ENCODE assay signal across 27 cellular contexts in genomic region chr18:41543815-41544214, GRCh38.
"Had no signal": no experiment of that assay in that cellular context is flagged by ENCODE, and none has a peak within 500 bp of the region (broad histone marks: within the 10 kb centered on the region; RNA-seq: fewer than 3 reads in every experiment).

No MANE protein-coding gene starts in this region.

- DNase-seq: colonic mucosa; effector CD8-positive, alpha-beta T cell; endodermal cell; esophagus squamous epithelium; foreskin fibroblast; gastrocnemius medialis; head of caudate nucleus; mucosa of descending colon; naive B cell; stimulated activated CD4-positive, alpha-beta T cell treated with anti-CD3 and anti-CD28 coated beads, Interleukin-12 subunit alpha, Interleukin-12 subunit beta, amount 100 ng/mL, for 4 hours; stimulated activated CD4-positive, alpha-beta T cell treated with anti-CD3 and anti-CD28 coated beads, Interleukin-1b, Interleukin-23, amount 100 ng/mL, for 48 hours; stimulated activated CD4-positive, alpha-beta T cell treated with anti-CD3 and anti-CD28 coated beads, Interleukin-4, amount 100 ng/mL, for 1 hour; stimulated activated CD8-positive, alpha-beta memory T cell treated with anti-CD3 and anti-CD28 coated beads, Interleukin-4, amount 100 ng/mL, for 48 hours; stimulated activated naive CD4-positive, alpha-beta T cell; stimulated activated naive CD8-positive, alpha-beta T cell treated with anti-CD3 and anti-CD28 coated beads, Interleukin-15, amount 100 ng/mL, for 72 hours; transverse colon; upper lobe of right lung; uterus had no signal

- H3K27ac ChIP-seq: colonic mucosa, epithelial cell of prostate, esophagus squamous epithelium, gastrocnemius medialis, neural progenitor cell, parathyroid adenoma, suprapubic skin, transverse colon, upper lobe of right lung, uterus had no signal

- H3K4me2 ChIP-seq: neural progenitor cell, smooth muscle cell had no signal

- H3K4me1 ChIP-seq: colonic mucosa, gastrocnemius medialis, neural progenitor cell, parathyroid adenoma, suprapubic skin, transverse colon, upper lobe of right lung, uterus had no signal

- H3K9me3 ChIP-seq: colonic mucosa, esophagus squamous epithelium, gastrocnemius medialis, mucosa of descending colon, suprapubic skin, transverse colon, upper lobe of right lung, uterus had no signal

- H3K9ac ChIP-seq: neural progenitor cell, parathyroid adenoma had no signal

- H3K36me3 ChIP-seq: colonic mucosa, esophagus squamous epithelium, gastrocnemius medialis, neural progenitor cell, suprapubic skin, transverse colon, upper lobe of right lung, uterus had no signal

- H2AFZ ChIP-seq: neural progenitor cell, parathyroid adenoma had no signal

- H3K27me3 ChIP-seq: colonic mucosa, esophagus squamous epithelium, gastrocnemius medialis, neural progenitor cell, suprapubic skin, transverse colon, upper lobe of right lung, uterus had no signal

- ATAC-seq: gastrocnemius medialis; left lobe of liver; mucosa of descending colon; sciatic nerve; stimulated activated naive CD8-positive, alpha-beta T cell treated with anti-CD3 and anti-CD28 coated beads, Interleukin-15, amount 100 ng/mL, for 72 hours; upper lobe of right lung had no signal

- FAIRE-seq: keratinocyte had no signal

- H3K4me3 ChIP-seq: colonic mucosa, esophagus squamous epithelium, gastrocnemius medialis, lung, mucosa of descending colon, neural progenitor cell, smooth muscle cell, suprapubic skin, transverse colon, upper lobe of right lung, uterus had no signal

- H3K79me2 ChIP-seq: parathyroid adenoma had no signal
